ENCODE assay signal across 8 cellular contexts in the genomic region with DNA sequence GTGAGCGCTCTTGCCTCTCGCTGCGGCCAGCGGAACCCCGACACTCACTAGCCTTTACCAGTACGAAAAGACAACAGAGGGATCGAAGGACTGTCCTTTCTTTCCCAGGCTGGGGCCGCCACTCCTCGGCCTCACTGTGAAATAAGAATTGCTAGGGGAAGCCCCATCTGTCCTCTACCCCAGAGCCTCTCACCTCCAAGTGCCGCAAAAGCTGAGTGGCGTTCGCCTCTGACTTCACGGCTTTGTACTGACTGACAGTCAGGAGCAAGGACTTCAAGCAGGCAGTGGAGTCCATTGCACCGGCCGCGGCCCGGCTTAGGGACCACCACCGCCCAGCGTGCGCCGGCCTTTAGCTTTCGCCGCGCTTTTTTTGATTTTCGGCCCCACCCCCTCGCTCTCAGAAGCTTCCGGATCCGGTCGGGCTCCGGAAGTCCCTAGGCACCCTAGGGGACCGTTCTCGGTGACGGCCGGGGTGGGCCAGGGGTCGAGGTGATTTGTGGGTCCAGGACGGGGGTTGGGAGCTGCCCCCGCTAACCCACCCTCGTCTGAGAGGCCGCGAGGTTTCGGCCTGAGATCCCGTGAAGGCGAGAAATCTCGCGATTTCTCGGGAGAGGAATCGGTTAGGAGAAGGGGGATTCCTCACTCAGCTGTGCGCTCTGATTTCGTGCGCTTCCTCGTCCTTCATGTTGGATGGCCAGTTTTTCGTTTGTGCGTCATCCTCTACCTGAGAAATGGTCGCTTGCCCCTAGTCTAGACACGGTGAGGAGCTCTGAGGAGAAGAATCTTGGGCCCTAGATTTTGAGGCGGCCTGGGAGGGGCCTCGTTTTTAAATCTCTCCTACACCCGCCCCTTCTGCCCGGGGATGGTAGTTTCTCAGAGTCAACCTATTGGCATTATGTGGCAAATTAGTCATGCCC. TPM values are rescaled to one million over a fixed set of nuclear protein-coding genes. Genes with fewer than 3 reads are reported as not detected.
A peak's percentile ranks its signal among the peaks of the same experiment; 100 is the strongest.
DNase-seq lines count a peak whose midpoint lies in the region; ATAC-seq and TF ChIP-seq lines count a peak whose summit lies in the region.

A gene (minus strand): TSS at position 358 of the 917 bp plus-strand sequence. CDS start 63 bp downstream, at position 295.
A gene with protein sequence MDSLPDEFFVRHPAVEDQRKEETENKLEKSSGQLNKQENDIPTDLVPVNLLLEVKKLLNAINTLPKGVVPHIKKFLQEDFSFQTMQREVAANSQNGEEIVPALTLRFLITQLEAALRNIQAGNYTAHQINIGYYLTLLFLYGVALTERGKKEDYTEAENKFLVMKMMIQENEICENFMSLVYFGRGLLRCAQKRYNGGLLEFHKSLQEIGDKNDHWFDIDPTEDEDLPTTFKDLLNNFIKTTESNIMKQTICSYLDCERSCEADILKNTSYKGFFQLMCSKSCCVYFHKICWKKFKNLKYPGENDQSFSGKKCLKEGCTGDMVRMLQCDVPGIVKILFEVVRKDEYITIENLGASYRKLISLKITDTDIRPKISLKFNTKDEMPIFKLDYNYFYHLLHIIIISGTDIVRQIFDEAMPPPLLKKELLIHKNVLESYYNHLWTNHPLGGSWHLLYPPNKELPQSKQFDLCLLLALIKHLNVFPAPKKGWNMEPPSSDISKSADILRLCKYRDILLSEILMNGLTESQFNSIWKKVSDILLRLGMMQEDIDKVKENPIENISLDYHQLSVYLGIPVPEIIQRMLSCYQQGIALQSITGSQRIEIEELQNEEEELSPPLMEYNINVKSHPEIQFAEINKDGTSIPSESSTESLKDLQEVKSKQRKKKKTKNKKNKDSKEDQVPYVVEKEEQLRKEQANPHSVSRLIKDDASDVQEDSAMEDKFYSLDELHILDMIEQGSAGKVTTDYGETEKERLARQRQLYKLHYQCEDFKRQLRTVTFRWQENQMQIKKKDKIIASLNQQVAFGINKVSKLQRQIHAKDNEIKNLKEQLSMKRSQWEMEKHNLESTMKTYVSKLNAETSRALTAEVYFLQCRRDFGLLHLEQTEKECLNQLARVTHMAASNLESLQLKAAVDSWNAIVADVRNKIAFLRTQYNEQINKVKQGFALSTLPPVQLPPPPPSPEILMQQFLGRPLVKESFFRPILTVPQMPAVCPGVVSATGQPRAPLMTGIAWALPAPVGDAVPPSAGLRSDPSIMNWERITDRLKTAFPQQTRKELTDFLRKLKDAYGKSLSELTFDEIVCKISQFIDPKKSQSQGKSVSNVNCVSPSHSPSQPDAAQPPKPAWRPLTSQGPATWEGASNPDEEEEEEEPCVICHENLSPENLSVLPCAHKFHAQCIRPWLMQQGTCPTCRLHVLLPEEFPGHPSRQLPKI (plus strand): TSS at position 642 of the 917 bp plus-strand sequence. CDS start 15,685 bp downstream, outside the sequence.

- H3K4me3 ChIP-seq in spleen = peak within 1 kb of the TSS; percentile 62 to 95 (median 88)

- peaks cover 37% of the 10 kb centered on the region for H3K4me1 Mint-ChIP-seq in central memory CD8-positive, alpha-beta T cell

- H3K36me3 Mint-ChIP-seq in central memory CD8-positive, alpha-beta T cell (ENCODE audit: insufficient read depth) = peaks cover 14% of the 10 kb centered on the region

- ATAC-seq in GM19043 (IDR thresholded peaks at IDR 0.05; ENCODE audit: low read depth, unreplicated experiment) = peak; percentile 93
- ATAC-seq in HG03354 (IDR thresholded peaks at IDR 0.05; ENCODE audit: poor library complexity, severe bottlenecking, unreplicated experiment) = peak; percentile 95
- ATAC-seq in activated CD4-positive, CD25-positive, alpha-beta regulatory T cell treated with anti-CD3 and anti-CD28 coated beads, Interleukin-2, amount 50 U/mL, for 24 hours = peak; percentile 86 to 91
- peak; percentile 80 for ATAC-seq in central memory CD8-positive, alpha-beta T cell (replicated peaks; ENCODE audit: extremely low read depth, poor library complexity, severe bottlenecking)

- peak within 1 kb of the TSS; percentile 90 to 98 (median 96) for H3K27ac ChIP-seq in spleen

- DNase-seq in AG20443 (ENCODE audit: low spot score) (peak; percentile 92), NCI-H446 (lab: John Stamatoyannopoulos, UW) (peak; percentile 87 to 96), iris pigment epithelial cell (ENCODE audit: low read depth) (peak; percentile 92), spleen (peak; percentile 95)
- peak; percentile 77 to 86 for DNase-seq in central memory CD8-positive, alpha-beta T cell (ENCODE audit: low spot score in 2 of 2)

- H3K27me3 Mint-ChIP-seq in central memory CD8-positive, alpha-beta T cell = no peaks in the 10 kb centered on the region

- H3K9me3 Mint-ChIP-seq in central memory CD8-positive, alpha-beta T cell = no peaks in the 10 kb centered on the region

- no peaks in the 10 kb centered on the region for H3K9me3 ChIP-seq in spleen

- peaks cover 3 to 59% (median 30%) of the 10 kb centered on the region in 6 donors for H3K4me1 ChIP-seq in spleen

- H3K27me3 ChIP-seq in spleen (replicated peaks in 1 of 7) = no peaks in the 10 kb centered on the region

- H3K27ac Mint-ChIP-seq in central memory CD8-positive, alpha-beta T cell (ENCODE audit: low read depth) = peak within 1 kb of the TSS; percentile 98

- peaks cover 0 to 6% (median 0%) of the 10 kb centered on the region in 6 donors for H3K36me3 ChIP-seq in spleen

- peak in 2 of 3 donors; percentile 6 to 70 for TF ChIP-seq POLR2A in spleen (IDR thresholded peaks at IDR 0.05)

- intact Hi-C loops in spleen (cut with DNase I; ENCODE audit: low total_unique reads) = no loop called here

- peak within 1 kb of the TSS; percentile 93 for H3K4me3 Mint-ChIP-seq in central memory CD8-positive, alpha-beta T cell

- WGBS in spleen, 5 donors = 0 to 1% (median 0%) methylated on average over 42 to 59 of the region's 59 CpGs

- TF ChIP-seq CTCF in spleen (IDR thresholded peaks at IDR 0.05 in 8 of 11, conservative IDR thresholded peaks at IDR 0.05 in 3 of 11) = peak in 6 of 11 experiments; percentile 10 to 38 (median 14)

RNA-seq across cellular contexts. Expression of the first gene that starts in this region (rescaled TPM):
- 10 to 100 TPM in 2 of 7 donors, 1 to 10 TPM in 5; 7.3 to 15.7 (median 8.5) TPM for total RNA-seq in spleen
- polyA plus RNA-seq in spleen = 1 to 10 TPM; 2.2 to 3.2 (median 2.8) TPM

RNA-seq across cellular contexts. Expression of the second gene that starts in this region (rescaled TPM):
- 10 to 100 TPM; 14.2 to 24.4 (median 16.1) TPM for total RNA-seq in spleen
- polyA plus RNA-seq in spleen = 1 to 10 TPM; 4.8 to 5.3 (median 5.2) TPM

Comparison
In these comparisons a context has a peak if more than half of its experiments do, and no peak if none do; other contexts are left out.
1. Peak in every context shown above with its lines: DNase-seq, ATAC-seq, H3K4me3 ChIP-seq and H3K27ac ChIP-seq.